In genomic region chr12:87509233-87509820, GRCh38 we compare ENCODE assay signal across 9 cellular contexts.
A peak's percentile ranks its signal among the peaks of the same experiment; 100 is the strongest.
DNase-seq lines count a peak whose midpoint lies in the region; ATAC-seq, FAIRE-seq and TF ChIP-seq lines count a peak whose summit lies in the region.
"Had no signal": no experiment of that assay in that cellular context is flagged by ENCODE, and none has a peak within 500 bp of the region (broad histone marks: within the 10 kb centered on the region; RNA-seq: fewer than 3 reads in every experiment).

No MANE protein-coding gene starts in this region.

- no peak overlapping the region for H3K4me2 ChIP-seq in fibroblast of lung (ENCODE audit: extremely low read depth, insufficient read depth, low read length)

- H3K27me3 Mint-ChIP-seq in Caco-2 (ENCODE audit: insufficient read depth, unreplicated experiment): no peaks in the 10 kb centered on the region

- intact Hi-C loops in Caco-2 (cut with micrococcal nuclease; ENCODE audit: unreplicated experiment): no loop called here

- DNase-seq in COLO829 (ENCODE audit: low spot score) (peak; percentile 65), NOMO-1 treated with dmso at 0.1 percent for 144 hours (lab: John Stamatoyannopoulos, UW; ENCODE audit: unreplicated experiment) (peak; percentile 31), fibroblast of lung (ENCODE audit: low read depth in 2 of 2) (peak; percentile 75 to 81), small intestine (no peak), Caco-2 (no peak), anterior cingulate cortex (lab: John Stamatoyannopoulos, UW) (no peak)
- DNase-seq: tibial artery had no signal

- no peak overlapping the region for H3K27ac ChIP-seq in fibroblast of lung (ENCODE audit: insufficient read depth, low read length)
- H3K27ac ChIP-seq in small intestine (ENCODE audit: low read depth in 1 of 2, low read length in 1 of 2): no peak overlapping the region
- H3K27ac ChIP-seq: tibial artery had no signal

- no peak overlapping the region for H3K9ac ChIP-seq in fibroblast of lung (ENCODE audit: insufficient read depth, low read length)

- H3K27ac Mint-ChIP-seq in Caco-2 (ENCODE audit: unreplicated experiment): no peak overlapping the region

- H3K9me3 Mint-ChIP-seq in Caco-2 (ENCODE audit: unreplicated experiment): no peaks in the 10 kb centered on the region

- no peak for FAIRE-seq in small intestine (lab: Jason Lieb, UNC)

- H3K27me3 ChIP-seq in fibroblast of lung (ENCODE audit: control insufficient read depth, insufficient read depth, low read length) (no peaks in the 10 kb centered on the region), small intestine (ENCODE audit: control insufficient read depth in 2 of 2, insufficient read depth in 2 of 2, low read length in 2 of 2) (no peaks in the 10 kb centered on the region), Caco-2 (replicated peaks; ENCODE audit: control insufficient read depth, insufficient read depth, low read length) (no peaks in the 10 kb centered on the region)
- H3K27me3 ChIP-seq: tibial artery had no signal

- H3K4me3 ChIP-seq in fibroblast of lung (replicated peaks in 1 of 4; ENCODE audit: control extremely low read depth in 1 of 4, insufficient read depth in 1 of 4, low read depth in 3 of 4, low read length in 4 of 4): no peak overlapping the region
- H3K4me3 ChIP-seq in small intestine (ENCODE audit: low read depth in 1 of 2, low read length in 2 of 2): no peak overlapping the region
- no peak overlapping the region for H3K4me3 ChIP-seq in Caco-2 (ENCODE audit: low read depth, low read length)
- H3K4me3 ChIP-seq: tibial artery had no signal

- no peak overlapping the region for H2AFZ ChIP-seq in fibroblast of lung (ENCODE audit: low read length)

- H3K36me3 ChIP-seq in fibroblast of lung (ENCODE audit: control insufficient read depth, insufficient read depth, low read length) (no peaks in the 10 kb centered on the region), small intestine (ENCODE audit: control insufficient read depth in 2 of 2, insufficient read depth in 2 of 2, low read length in 2 of 2) (no peaks in the 10 kb centered on the region), Caco-2 (ENCODE audit: control insufficient read depth, insufficient read depth, low read length) (no peaks in the 10 kb centered on the region)
- H3K36me3 ChIP-seq: tibial artery had no signal

- no peaks in the 10 kb centered on the region for H3K79me2 ChIP-seq in fibroblast of lung (ENCODE audit: control insufficient read depth, insufficient read depth, low read length)

- CTCF ChIA-PET in Caco-2 (lab: Charles Lee): no interaction called here

- no TSS peak for BruUV-seq in Caco-2 (replicated peaks; lab: Mats Ljungman, UMichigan)

- no peaks in the 10 kb centered on the region for H3K9me3 ChIP-seq in fibroblast of lung (ENCODE audit: control insufficient read depth, insufficient read depth, low read depth, low read length)
- no peaks in the 10 kb centered on the region for H3K9me3 ChIP-seq in small intestine (ENCODE audit: control insufficient read depth, low read depth)
- no peaks in the 10 kb centered on the region for H3K9me3 ChIP-seq in Caco-2
- H3K9me3 ChIP-seq: tibial artery had no signal

- H3K4me1 Mint-ChIP-seq in Caco-2 (ENCODE audit: low read depth, unreplicated experiment): peaks cover 7% of the 10 kb centered on the region

- H4K20me1 ChIP-seq in fibroblast of lung (ENCODE audit: control insufficient read depth, extremely low read depth, insufficient read depth, low read length): no peaks in the 10 kb centered on the region

- H3K36me3 Mint-ChIP-seq in Caco-2 (ENCODE audit: insufficient read depth, unreplicated experiment): no peaks in the 10 kb centered on the region

- peak; percentile 73 for ATAC-seq in HG02981 (IDR thresholded peaks at IDR 0.05; ENCODE audit: unreplicated experiment)
- no peak for ATAC-seq in GM19328 (IDR thresholded peaks at IDR 0.05; ENCODE audit: unreplicated experiment)

- TF ChIP-seq CTCF in fibroblast of lung (conservative IDR thresholded peaks at IDR 0.05 in 1 of 2, IDR thresholded peaks at IDR 0.05 in 1 of 2; ENCODE audit: low read depth in 1 of 2, low read length in 2 of 2): no peak
- TF ChIP-seq CTCF in Caco-2 (IDR thresholded peaks at IDR 0.05; ENCODE audit: insufficient read depth in 1 of 2, low read depth in 1 of 2, low read length in 1 of 2, severe bottlenecking in 1 of 2, unreplicated experiment in 1 of 2): no peak

- H3K4me3 Mint-ChIP-seq in Caco-2 (ENCODE audit: unreplicated experiment): no peak overlapping the region

- POLR2A ChIA-PET in Caco-2 (lab: Charles Lee): no interaction called here

- H3K4me1 ChIP-seq in fibroblast of lung (ENCODE audit: control insufficient read depth, extremely low read depth, insufficient read depth, low read length): no peaks in the 10 kb centered on the region
- H3K4me1 ChIP-seq in small intestine (ENCODE audit: control insufficient read depth in 2 of 2, insufficient read depth in 1 of 2, low read depth in 1 of 2, low read length in 1 of 2): no peaks in the 10 kb centered on the region
- no peaks in the 10 kb centered on the region for H3K4me1 ChIP-seq in Caco-2
- H3K4me1 ChIP-seq: tibial artery had no signal

Comparison
In these comparisons a context has a peak if more than half of its experiments do, and no peak if none do; other contexts are left out.
1. DNase-seq: peak in COLO829 (single experiment), NOMO-1 treated with dmso at 0.1 percent for 144 hours (single experiment) and fibroblast of lung (2 of 2); none in small intestine (single experiment), Caco-2 (0 of 2) and anterior cingulate cortex (0 of 58).